ENCODE assay signal across 20 cellular contexts in the genomic region with DNA sequence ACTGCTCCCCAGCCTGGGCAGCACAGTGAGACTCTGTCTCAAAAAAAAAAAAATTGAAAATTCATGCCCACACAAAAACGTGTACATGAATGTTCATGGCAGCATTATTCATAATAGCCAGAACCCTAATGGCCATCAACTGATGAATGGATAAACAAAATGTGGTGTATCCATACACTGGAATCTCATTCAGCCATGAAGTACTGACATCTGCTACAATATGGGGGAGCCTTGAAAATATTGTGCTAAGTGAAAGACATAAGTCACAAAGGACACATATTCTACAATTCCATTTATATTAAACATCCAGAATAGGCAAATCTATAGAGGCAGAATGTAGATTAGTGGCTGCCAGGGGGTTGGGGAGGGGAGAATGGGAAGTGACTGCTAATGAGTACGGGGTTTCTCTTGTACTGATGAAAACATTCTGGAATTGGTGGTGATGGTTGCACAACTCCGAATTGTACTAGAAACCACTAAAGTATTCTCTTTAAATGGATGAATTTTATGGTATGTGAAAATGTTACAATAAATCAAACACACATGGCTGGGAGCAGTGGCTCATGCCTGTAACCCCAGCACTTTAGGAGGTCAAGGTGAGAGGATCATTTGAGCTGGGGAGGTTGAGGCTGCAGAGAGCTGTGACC. TPM values are rescaled to one million over a fixed set of nuclear protein-coding genes. Genes with fewer than 3 reads are reported as not detected.
DNase-seq lines count a peak whose midpoint lies in the region; ATAC-seq and TF ChIP-seq lines count a peak whose summit lies in the region.
"Had no signal": no experiment of that assay in that cellular context is flagged by ENCODE, and none has a peak within 500 bp of the region (broad histone marks: within the 10 kb centered on the region; RNA-seq: fewer than 3 reads in every experiment).

No MANE protein-coding gene starts in this region.

- no peak for DNase-seq in GM23338 (ENCODE audit: low spot score)
- DNase-seq in NB4 (ENCODE audit: low read depth): peak; percentile 9
- DNase-seq in caudate nucleus (lab: John Stamatoyannopoulos, UW): no peak
- DNase-seq in fibroblast of peridontal ligament (ENCODE audit: extremely low read depth): peak; percentile 45
- no peak for DNase-seq in progenitor cell of endocrine pancreas (ENCODE audit: low spot score, unreplicated experiment)
- DNase-seq: ACHN; AML-193; Caco-2; CD4-positive, alpha-beta T cell; GDM1; HCEC 1CT; HFFc6; Kasumi-1; KG1 had no signal

- H3K4me3 ChIP-seq in GM23338: no peak overlapping the region
- H3K4me3 ChIP-seq in NB4 (ENCODE audit: low read depth, low read length): no peak overlapping the region

- H3K27me3 Mint-ChIP-seq in GM23338 (ENCODE audit: insufficient read depth, low read depth, poor library complexity): peaks cover 4% of the 10 kb centered on the region
- H3K27me3 Mint-ChIP-seq in progenitor cell of endocrine pancreas: peaks cover 3% of the 10 kb centered on the region
- H3K27me3 Mint-ChIP-seq: CD4-positive, alpha-beta T cell; IgD-negative memory B cell had no signal

- H3K9me2 ChIP-seq in GM23338 (ENCODE audit: insufficient read depth): no peaks in the 10 kb centered on the region

- no peak for ATAC-seq in GM23338
- ATAC-seq in HG03378 (IDR thresholded peaks at IDR 0.05; ENCODE audit: unreplicated experiment): no peak
- ATAC-seq in HG03432 (IDR thresholded peaks at IDR 0.05; ENCODE audit: unreplicated experiment): no peak
- no peak for ATAC-seq in HG02642 (IDR thresholded peaks at IDR 0.05; ENCODE audit: poor library complexity, unreplicated experiment)

- no peak overlapping the region for H3K27ac ChIP-seq in GM23338 (ENCODE audit: low read depth)
- H3K27ac ChIP-seq in caudate nucleus (ENCODE audit: low read depth, low read length): peak overlapping the region; percentile 18
- H3K27ac ChIP-seq: C4-2B had no signal

- no peaks in the 10 kb centered on the region for H4K20me1 ChIP-seq in GM23338 (replicated peaks; ENCODE audit: insufficient read depth)

- no peaks in the 10 kb centered on the region for H3K4me1 Mint-ChIP-seq in GM23338
- H3K4me1 Mint-ChIP-seq in progenitor cell of endocrine pancreas (ENCODE audit: low read depth): no peaks in the 10 kb centered on the region

- no peaks in the 10 kb centered on the region for H3K79me2 ChIP-seq in GM23338 (replicated peaks; ENCODE audit: insufficient read depth)

- TF ChIP-seq POLR2A in NB4 (IDR thresholded peaks at IDR 0.05; ENCODE audit: extremely low read depth, insufficient read length): no peak

- H3K9me3 Mint-ChIP-seq in GM23338 (peaks cover 14% of the 10 kb centered on the region), progenitor cell of endocrine pancreas (ENCODE audit: low read depth) (peaks cover 5% of the 10 kb centered on the region)
- H3K9me3 Mint-ChIP-seq: CD4-positive, alpha-beta T cell; HFFc6; IgD-negative memory B cell had no signal

- H2AFZ ChIP-seq in GM23338: peak overlapping the region; percentile 39; the same call in 1 of the 2 replicates

- no peak overlapping the region for H3K4me3 Mint-ChIP-seq in GM23338
- no peak overlapping the region for H3K4me3 Mint-ChIP-seq in progenitor cell of endocrine pancreas (ENCODE audit: low read depth)
- H3K4me3 Mint-ChIP-seq: CD4-positive, alpha-beta T cell; HFFc6 had no signal

- H3K27ac Mint-ChIP-seq in GM23338 (no peak overlapping the region), progenitor cell of endocrine pancreas (no peak overlapping the region)
- H3K27ac Mint-ChIP-seq: CD4-positive, alpha-beta T cell; HFFc6; IgD-negative memory B cell had no signal

- H3K36me3 ChIP-seq in GM23338 (ENCODE audit: insufficient read depth): no peaks in the 10 kb centered on the region

- no peaks in the 10 kb centered on the region for H3F3A ChIP-seq in GM23338 (replicated peaks; ENCODE audit: low read depth)

- H3K36me3 Mint-ChIP-seq in GM23338 (ENCODE audit: low read depth): peaks cover 5% of the 10 kb centered on the region; the same call in 2 of the 3 replicates
- H3K36me3 Mint-ChIP-seq in progenitor cell of endocrine pancreas (ENCODE audit: insufficient read depth): peaks cover 4% of the 10 kb centered on the region

- H3K4me2 ChIP-seq in GM23338: no peak overlapping the region

- no peaks in the 10 kb centered on the region for H3K27me3 ChIP-seq in GM23338 (ENCODE audit: insufficient read depth)

- H3K4me1 ChIP-seq in GM23338 (ENCODE audit: insufficient read depth): no peaks in the 10 kb centered on the region
- H3K4me1 ChIP-seq: Caco-2 had no signal

- TF ChIP-seq CTCF in GM23338 (conservative IDR thresholded peaks at IDR 0.05; ENCODE audit: low read depth in 2 of 2) (no peak), NB4 (IDR thresholded peaks at IDR 0.05; ENCODE audit: low read depth, low read length) (no peak), progenitor cell of endocrine pancreas (IDR thresholded peaks at IDR 0.05; ENCODE audit: unreplicated experiment) (no peak)

TF ChIP-seq in GM23338, 12 proteins besides CTCF, POLR2A, EP300 and RAD21:
- TF ChIP-seq NANOG (IDR thresholded peaks at IDR 0.05; ENCODE audit: borderline replicate concordance): no peak

RNA-seq across cellular contexts. Expression of a gene that starts 33.0 kb away (rescaled TPM):
- total RNA-seq in GM23338 (2014; rRNA removed; shearing (Covaris generic)): 1.9 and 4.0 TPM in 2 replicates
- polyA plus RNA-seq in GM23338 (2016; fragmentation: Nextera tagmentation; extraction: Ambion mirVana): 3.0 and 3.1 TPM in 2 replicates
- 0.36 and 0.86 TPM in 2 replicates for total RNA-seq in progenitor cell of endocrine pancreas
- total RNA-seq: CD4-positive, alpha-beta T cell; HFFc6 had no signal
- polyA plus RNA-seq: BJ had no signal

RNA-seq across cellular contexts. Expression of a gene that starts 33.5 kb away (rescaled TPM):
- total RNA-seq in GM23338 (2014; rRNA removed; shearing (Covaris generic)): 8.1 and 11.2 TPM in 2 replicates
- 22.2 and 25.0 TPM in 2 replicates for polyA plus RNA-seq in GM23338 (2016; fragmentation: Nextera tagmentation; extraction: Ambion mirVana)
- 26.3 and 26.9 TPM in 2 replicates for total RNA-seq in progenitor cell of endocrine pancreas

RNA-seq across cellular contexts. Expression of a gene that starts 52.9 kb away (rescaled TPM):
- 29.6 and 31.8 TPM in 2 replicates for total RNA-seq in GM23338 (2014; rRNA removed; shearing (Covaris generic))
- polyA plus RNA-seq in GM23338 (2016; fragmentation: Nextera tagmentation; extraction: Ambion mirVana): 6.5 and 7.0 TPM in 2 replicates
- 69.1 and 69.5 TPM in 2 replicates for total RNA-seq in progenitor cell of endocrine pancreas

RNA-seq across cellular contexts. Expression of a gene that starts 58.5 kb away (rescaled TPM):
- total RNA-seq in GM23338 (2014; rRNA removed; shearing (Covaris generic)): 28.7 and 29.0 TPM in 2 replicates
- 11.0 and 13.2 TPM in 2 replicates for polyA plus RNA-seq in GM23338 (2016; fragmentation: Nextera tagmentation; extraction: Ambion mirVana)
- total RNA-seq in progenitor cell of endocrine pancreas: 49.1 and 52.7 TPM in 2 replicates

Comparison
In these comparisons a context has a peak if more than half of its experiments do, and no peak if none do; other contexts are left out.
1. DNase-seq: peak in NB4 (single experiment) and fibroblast of peridontal ligament (single experiment); none in GM23338 (single experiment), caudate nucleus (0 of 61) and progenitor cell of endocrine pancreas (single experiment).